In genomic region chr1:227574926-227575325, GRCh38 we compare ENCODE assay signal across 11 cellular contexts.
"Had no signal": no experiment of that assay in that cellular context is flagged by ENCODE, and none has a peak within 500 bp of the region (broad histone marks: within the 10 kb centered on the region; RNA-seq: fewer than 3 reads in every experiment).

No MANE protein-coding gene starts in this region.

- H3K36me3 ChIP-seq: adrenal gland, ascending aorta, brain microvascular endothelial cell, breast epithelium, cardiac muscle cell had no signal

- H3K4me1 ChIP-seq: adrenal gland, ascending aorta, breast epithelium had no signal

- H3K4me3 ChIP-seq: adrenal gland, ascending aorta, body of pancreas, breast epithelium, cardiac muscle cell had no signal

- H3K27ac ChIP-seq: adrenal gland, ascending aorta, body of pancreas, brain microvascular endothelial cell, breast epithelium, cardiac muscle cell had no signal

- H3K9me3 ChIP-seq: adrenal gland, breast epithelium had no signal

- ATAC-seq: activated naive CD4-positive, alpha-beta T cell treated with anti-CD3 and anti-CD28 coated beads, Interleukin-2, amount 50 U/mL, for 72 hours; activated naive CD8-positive, alpha-beta T cell treated with anti-CD3 and anti-CD28 coated beads, Interleukin-2, amount 50 U/mL, for 24 hours; activated T-cell treated with anti-CD3 and anti-CD28 coated beads, Interleukin-2, amount 50 U/mL, for 4 hours; activated T-cell treated with anti-CD3 and anti-CD28 coated beads, Interleukin-2, amount 50 U/mL, for 72 hours; activated T-helper 17 cell treated with anti-CD3 and anti-CD28 coated beads, Interleukin-2, amount 50 U/mL, for 72 hours; body of pancreas had no signal
